In genomic region chr13:23588576-23589141, GRCh38 we compare ENCODE assay signal across 19 cellular contexts. TPM values are rescaled to one million over a fixed set of nuclear protein-coding genes. Genes with fewer than 3 reads are reported as not detected.
DNase-seq lines count a peak whose midpoint lies in the region; ATAC-seq, FAIRE-seq and TF ChIP-seq lines count a peak whose summit lies in the region.
"Had no signal": no experiment of that assay in that cellular context is flagged by ENCODE, and none has a peak within 500 bp of the region (broad histone marks: within the 10 kb centered on the region; RNA-seq: fewer than 3 reads in every experiment).

No MANE protein-coding gene starts in this region.

- H3K18ac ChIP-seq in trophoblast cell (ENCODE audit: low read length), result no peak overlapping the region

- no peak overlapping the region for H4K8ac ChIP-seq in trophoblast cell (ENCODE audit: low read depth, low read length)

- no peaks in the 10 kb centered on the region for H3K9me3 ChIP-seq in trophoblast cell (ENCODE audit: insufficient read depth, low read depth, low read length)
- H3K9me3 ChIP-seq: BLaER1 treated with 17β-estradiol and CSF1 and Interleukin-3, amounts not matched to agents 10 nM and 100 nM; HAP-1; SJCRH30 had no signal

- peak; percentile 66 for FAIRE-seq in RCC 7860 (lab: Jason Lieb, UNC)
- FAIRE-seq: A204.1 had no signal

- no peak overlapping the region for H2BK12ac ChIP-seq in trophoblast cell (ENCODE audit: low read length)

- TF ChIP-seq CTCF in AG10803 (conservative IDR thresholded peaks at IDR 0.05; ENCODE audit: low read length), result no peak

- DNase-seq in AG10803 (ENCODE audit: low read depth), result no peak
- peak; percentile 32 for DNase-seq in RCC 7860 (ENCODE audit: low spot score)
- peak; percentile 69 for DNase-seq in kidney tubule cell (ENCODE audit: low spot score)
- peak in 1 of 2 donors; percentile 79 for DNase-seq in trophoblast cell
- DNase-seq in foreskin melanocyte, result no peak
- no peak for DNase-seq in NCI-H146 treated with DMSO at 0.1 percent for 48 hours (lab: John Stamatoyannopoulos, UW; ENCODE audit: unreplicated experiment)
- no peak for DNase-seq in NCI-H146 (lab: John Stamatoyannopoulos, UW)
- DNase-seq: DMS 273 treated with DMSO at 0.1 percent for 48 hours, NCI-H1417 treated with DMSO at 0.1 percent for 48 hours, NCI-H2029 treated with DMSO at 0.1 percent for 48 hours, NCI-H2171 treated with DMSO at 0.1 percent for 48 hours, NCI-H748 treated with DMSO at 0.1 percent for 48 hours, OCI-M1, RPMI8226, SJCRH30 had no signal

- H3K36me3 ChIP-seq in trophoblast cell (ENCODE audit: control insufficient read depth in 1 of 2, insufficient read depth in 2 of 2, low read length in 2 of 2), result peaks cover 6 to 18% of the 10 kb centered on the region in 2 experiments
- H3K36me3 ChIP-seq: BLaER1 treated with 17β-estradiol and CSF1 and Interleukin-3, amounts not matched to agents 10 nM and 100 nM; HAP-1; SJCRH30 had no signal

- H3K4me1 ChIP-seq in trophoblast cell (ENCODE audit: control insufficient read depth in 1 of 2, insufficient read depth in 2 of 2, low read length in 2 of 2), result peaks cover 0 to 9% of the 10 kb centered on the region in 2 experiments
- H3K4me1 ChIP-seq: BLaER1 treated with 17β-estradiol and CSF1 and Interleukin-3, amounts not matched to agents 10 nM and 100 nM had no signal

- no peaks in the 10 kb centered on the region for H3K79me1 ChIP-seq in trophoblast cell (ENCODE audit: low read length)

- H3K14ac ChIP-seq in trophoblast cell (ENCODE audit: low read length), result no peak overlapping the region

- no peak overlapping the region for H3K9ac ChIP-seq in trophoblast cell (ENCODE audit: low read length)
- H3K9ac ChIP-seq: BLaER1 treated with 17β-estradiol and CSF1 and Interleukin-3, amounts not matched to agents 10 nM and 100 nM had no signal

- H3K23ac ChIP-seq in trophoblast cell (ENCODE audit: low read length), result no peak overlapping the region

- peak overlapping the region; percentile 9 for H3K4me2 ChIP-seq in trophoblast cell (ENCODE audit: low read length)
- H3K4me2 ChIP-seq: BLaER1 treated with 17β-estradiol and CSF1 and Interleukin-3, amounts not matched to agents 10 nM and 100 nM had no signal

- no peak overlapping the region for H2AK5ac ChIP-seq in trophoblast cell (ENCODE audit: low read length)

- H3K79me2 ChIP-seq in trophoblast cell (ENCODE audit: control insufficient read depth, insufficient read depth, low read length, poor library complexity), result no peaks in the 10 kb centered on the region

- no CpG with 5 or more reads among the region's 8 CpGs for WGBS in trophoblast cell (ENCODE audit: extremely low coverage, insufficient coverage, insufficient read length)

- H3K27me3 ChIP-seq in trophoblast cell (ENCODE audit: insufficient read depth, low read length), result no peaks in the 10 kb centered on the region
- H3K27me3 ChIP-seq: BLaER1 treated with 17β-estradiol and CSF1 and Interleukin-3, amounts not matched to agents 10 nM and 100 nM; SJCRH30 had no signal

- H4K12ac ChIP-seq in trophoblast cell (ENCODE audit: low read depth, low read length), result no peak overlapping the region

- ATAC-seq in GM21447 (IDR thresholded peaks at IDR 0.05; ENCODE audit: unreplicated experiment), result no peak

- peak overlapping the region; percentile 14; the same call in 1 of the 2 replicates for H3K4me3 ChIP-seq in AG10803 (ENCODE audit: low read length)
- H3K4me3 ChIP-seq in trophoblast cell (ENCODE audit: low read depth, low read length), result no peak overlapping the region
- H3K4me3 ChIP-seq: BLaER1 treated with 17β-estradiol and CSF1 and Interleukin-3, amounts not matched to agents 10 nM and 100 nM; HAP-1; SJCRH30 had no signal

- H3K27ac ChIP-seq in trophoblast cell (ENCODE audit: low read depth, low read length), result peak overlapping the region; percentile 8
- H3K27ac ChIP-seq: BLaER1 treated with 17β-estradiol and CSF1 and Interleukin-3, amounts not matched to agents 10 nM and 100 nM; SJCRH30 had no signal

- H2AFZ ChIP-seq in trophoblast cell (ENCODE audit: insufficient read depth, low read length, poor library complexity), result no peak overlapping the region

- no peak overlapping the region for H3K4ac ChIP-seq in trophoblast cell (ENCODE audit: low read depth, low read length)

- no peak overlapping the region for H2BK120ac ChIP-seq in trophoblast cell (ENCODE audit: insufficient read depth, low read length, poor library complexity)

- no peak overlapping the region for H4K91ac ChIP-seq in trophoblast cell (ENCODE audit: low read depth, low read length)

- no peak overlapping the region for H2BK5ac ChIP-seq in trophoblast cell (ENCODE audit: low read depth, low read length, poor library complexity)

RNA-seq across cellular contexts. Expression of gene TNFRSF19, which starts 18.4 kb away (rescaled TPM):
- polyA plus RNA-seq in trophoblast cell (2013), result 85.2 and 86.7 TPM in 2 replicates

Comparison
In these comparisons a context has a peak if more than half of its experiments do, and no peak if none do; other contexts are left out.
1. DNase-seq: peak in RCC 7860 (single experiment) and kidney tubule cell (single experiment); none in AG10803 (single experiment), foreskin melanocyte (single experiment), NCI-H146 treated with DMSO at 0.1 percent for 48 hours (single experiment) and NCI-H146 (single experiment).